23 cellular contexts compared by ENCODE assay signal in genomic region chrX:14712096-14712495, GRCh38.
DNase-seq lines count a peak whose midpoint lies in the region; ATAC-seq and TF ChIP-seq lines count a peak whose summit lies in the region.
"Had no signal": no experiment of that assay in that cellular context is flagged by ENCODE, and none has a peak within 500 bp of the region (broad histone marks: within the 10 kb centered on the region; RNA-seq: fewer than 3 reads in every experiment).

No MANE protein-coding gene starts in this region.

- TF ChIP-seq CTCF in A673 (conservative IDR thresholded peaks at IDR 0.05; ENCODE audit: low read depth, low read length), result 0 out of 2 replicates have a peak, but pooled peaks have one; percentile 14
- peak; percentile 8 to 42 (median 10); a peak in 1 of 6 replicates for TF ChIP-seq CTCF in HCT116 (IDR thresholded peaks at IDR 0.05 in 2 of 3, conservative IDR thresholded peaks at IDR 0.05 in 1 of 3; ENCODE audit: borderline replicate concordance in 1 of 3, insufficient read depth in 1 of 3, low read depth in 2 of 3, low read length in 2 of 3)
- TF ChIP-seq CTCF in endothelial cell (IDR thresholded peaks at IDR 0.05; ENCODE audit: unreplicated experiment), result no peak

- H2AFZ ChIP-seq in HCT116 (ENCODE audit: low read depth, low read length, poor library complexity, severe bottlenecking), result no peak overlapping the region

- H3K9ac ChIP-seq in HCT116 (ENCODE audit: low read length), result no peak overlapping the region

- TF ChIP-seq RAD21 in HCT116 (IDR thresholded peaks at IDR 0.05; ENCODE audit: low read depth), result peak; percentile 42

- ATAC-seq in HCT116 (no peak), HG02759 (IDR thresholded peaks at IDR 0.05; ENCODE audit: unreplicated experiment) (no peak)
- ATAC-seq: activated T-cell treated with anti-CD3 and anti-CD28 coated beads, Interleukin-2, amount 50 U/mL, for 4 hours; esophagus mucosa; left cardiac atrium; mucosa of descending colon had no signal

- H3K27ac ChIP-seq in A673 (ENCODE audit: low read depth, low read length, poor library complexity, severe bottlenecking), result no peak overlapping the region
- no peak overlapping the region for H3K27ac ChIP-seq in HCT116 (ENCODE audit: low read depth, low read length)
- H3K27ac ChIP-seq: prostate gland had no signal

- H3K36me3 ChIP-seq in A673 (ENCODE audit: insufficient read depth, low read length, poor library complexity, severe bottlenecking), result no peaks in the 10 kb centered on the region
- no peaks in the 10 kb centered on the region for H3K36me3 ChIP-seq in HCT116 (ENCODE audit: control insufficient read depth in 1 of 2, insufficient read depth in 2 of 2, low read length in 2 of 2)
- H3K36me3 ChIP-seq: prostate gland had no signal

- H3K4me1 ChIP-seq in A673 (ENCODE audit: insufficient read depth, low read length, poor library complexity, severe bottlenecking) (no peaks in the 10 kb centered on the region), HCT116 (ENCODE audit: control insufficient read depth in 1 of 2, insufficient read depth in 2 of 2, low read length in 2 of 2) (no peaks in the 10 kb centered on the region)
- H3K4me1 ChIP-seq: prostate gland had no signal

- no peaks in the 10 kb centered on the region for H4K20me1 ChIP-seq in HCT116 (ENCODE audit: insufficient read depth)

- no peak overlapping the region for H3K27ac Mint-ChIP-seq in endothelial cell (ENCODE audit: unreplicated experiment)
- H3K27ac Mint-ChIP-seq: activated naive CD4-positive, alpha-beta T cell treated with anti-CD3 and anti-CD28 coated beads for 36 hours had no signal

- H3K27me3 Mint-ChIP-seq in endothelial cell (ENCODE audit: unreplicated experiment), result no peaks in the 10 kb centered on the region
- H3K27me3 Mint-ChIP-seq: central memory CD8-positive, alpha-beta T cell had no signal

- H3K4me2 ChIP-seq in HCT116 (ENCODE audit: low read length), result no peak overlapping the region

- peak; percentile 10 for DNase-seq in A673 (ENCODE audit: low spot score)
- no peak for DNase-seq in HCT116 (ENCODE audit: low read depth, low spot score)
- peak; percentile 61 for DNase-seq in SK-MEL-5 (ENCODE audit: low read depth, low spot score)
- peak; percentile 2 for DNase-seq in endothelial cell (ENCODE audit: low spot score)
- DNase-seq in islet precursor cell, result no peak
- no peak for DNase-seq in mesenteric fat pad (ENCODE audit: low spot score)
- DNase-seq in NCI-H1694 (lab: John Stamatoyannopoulos, UW), result no peak
- DNase-seq: activated CD4-positive, alpha-beta T cell treated with anti-CD3 and anti-CD28 coated beads for 1 hour; activated naive CD4-positive, alpha-beta T cell treated with anti-CD3 and anti-CD28 coated beads for 36 hours; activated T-cell treated with anti-CD3 and anti-CD28 coated beads, Interleukin-2, amount 50 U/mL, for 4 hours; anterior cingulate cortex; C1 segment of cervical spinal cord; GDM1; left cardiac atrium; mucosa of descending colon; NCI-H1436 treated with DMSO at 0.1 percent for 48 hours; small intestine; stimulated activated naive CD4-positive, alpha-beta T cell treated with Interleukin-2 at 50 U/mL for 16 hours had no signal

- no peak for TF ChIP-seq POLR2A in HCT116 (IDR thresholded peaks at IDR 0.05; ENCODE audit: borderline replicate concordance, extremely low read depth, insufficient read depth, insufficient read length)

- H3K4me3 ChIP-seq in A673 (ENCODE audit: low read depth, low read length, poor library complexity, severe bottlenecking) (no peak overlapping the region), HCT116 (replicated peaks in 1 of 2; ENCODE audit: low read depth in 1 of 2, low read length in 2 of 2) (no peak overlapping the region)
- H3K4me3 ChIP-seq: mucosa of descending colon, prostate gland had no signal

- H3K27me3 ChIP-seq in A673 (replicated peaks; ENCODE audit: insufficient read depth, low read depth, low read length, poor library complexity) (no peaks in the 10 kb centered on the region), HCT116 (ENCODE audit: insufficient read depth, low read length) (no peaks in the 10 kb centered on the region)

- intact Hi-C loops in A673 (cut with micrococcal nuclease; ENCODE audit: unreplicated experiment) (no loop called here), HCT116 (cut with micrococcal nuclease) (loop anchor here (10.0 kb wide), 1 partner anchor 533 kb away; no protein-coding TSS in a partner anchor)

- H3K4me3 Mint-ChIP-seq in endothelial cell (ENCODE audit: unreplicated experiment), result no peak overlapping the region
- H3K4me3 Mint-ChIP-seq: activated naive CD4-positive, alpha-beta T cell treated with anti-CD3 and anti-CD28 coated beads for 36 hours; activated T-cell treated with anti-CD3 and anti-CD28 coated beads, Interleukin-2, amount 50 U/mL, for 4 hours; central memory CD8-positive, alpha-beta T cell; neural crest cell had no signal

- POLR2A ChIA-PET in A673 (lab: Charles Lee; ENCODE audit: low non-redundant PET) (no interaction called here), HCT116 (lab: Charles Lee) (no interaction called here)

- H3K4me1 Mint-ChIP-seq in endothelial cell (ENCODE audit: unreplicated experiment), result no peaks in the 10 kb centered on the region
- H3K4me1 Mint-ChIP-seq: central memory CD8-positive, alpha-beta T cell; neural crest cell had no signal

- H3K9me3 ChIP-seq in A673 (ENCODE audit: low read depth, low read length, poor library complexity, severe bottlenecking), result no peaks in the 10 kb centered on the region
- H3K9me3 ChIP-seq in HCT116 (ENCODE audit: control insufficient read depth in 1 of 2, insufficient read depth in 1 of 2, low read depth in 1 of 2, low read length in 2 of 2), result no peaks in the 10 kb centered on the region
- H3K9me3 ChIP-seq: mucosa of descending colon, prostate gland had no signal

- RAD21 ChIA-PET in HCT116 (lab: Charles Lee; ENCODE audit: low non-redundant PET in 1 of 2, low total read pairs in 2 of 2, uncharacterized antibody in 2 of 2, unreplicated experiment in 2 of 2), result no interaction called here

- no peaks in the 10 kb centered on the region for H3K9me2 ChIP-seq in HCT116 (ENCODE audit: insufficient read depth)

- CTCF ChIA-PET in A673 (lab: Charles Lee) (no interaction called here), HCT116 (lab: Charles Lee) (no interaction called here)

- in situ Hi-C loops in SK-MEL-5 (cut with HindIII; ENCODE audit: low pct_unique_long_range_greater_than_20kb, low sequenced_read_pairs), result no loop called here

- H3K36me3 Mint-ChIP-seq in endothelial cell (ENCODE audit: low read depth, unreplicated experiment), result no peaks in the 10 kb centered on the region

- H3K79me2 ChIP-seq in HCT116 (ENCODE audit: insufficient read depth, low read length), result no peaks in the 10 kb centered on the region

- no peaks in the 10 kb centered on the region for H3K9me3 Mint-ChIP-seq in endothelial cell (ENCODE audit: unreplicated experiment)
- H3K9me3 Mint-ChIP-seq: activated naive CD4-positive, alpha-beta T cell treated with anti-CD3 and anti-CD28 coated beads for 36 hours; activated T-cell treated with anti-CD3 and anti-CD28 coated beads, Interleukin-2, amount 50 U/mL, for 4 hours; central memory CD8-positive, alpha-beta T cell had no signal

- BruUV-seq in A673 (replicated peaks; lab: Mats Ljungman, UMichigan), result no TSS peak
- BruUV-seq in HCT116 (replicated peaks; lab: Mats Ljungman, UMichigan), result no TSS peak

TF ChIP-seq in HCT116, 20 proteins besides CTCF, POLR2A, EP300 and RAD21:
- TF ChIP-seq EZH2phosphoT487 (IDR thresholded peaks at IDR 0.05; ENCODE audit: borderline replicate concordance) (no peak), SP1 (IDR thresholded peaks at IDR 0.05; ENCODE audit: low read depth) (no peak), EGR1 (IDR thresholded peaks at IDR 0.05; ENCODE audit: low read depth) (no peak), YY1 (IDR thresholded peaks at IDR 0.05; ENCODE audit: extremely low read depth, insufficient replicate concordance, low read depth, low read length) (no peak), EZH2 (IDR thresholded peaks at IDR 0.05) (no peak), CEBPB (IDR thresholded peaks at IDR 0.05; ENCODE audit: low read depth) (no peak), POLR2AphosphoS5 (IDR thresholded peaks at IDR 0.05; ENCODE audit: low read depth, low read length) (no peak), FOSL1 (IDR thresholded peaks at IDR 0.05; ENCODE audit: low read depth) (no peak), SIN3A (IDR thresholded peaks at IDR 0.05; ENCODE audit: low read depth) (no peak)

Comparison
In these comparisons a context has a peak if more than half of its experiments do, and no peak if none do; other contexts are left out.
1. DNase-seq: peak in A673 (single experiment), SK-MEL-5 (single experiment) and endothelial cell (single experiment); none in HCT116 (single experiment), islet precursor cell (single experiment), mesenteric fat pad (single experiment) and NCI-H1694 (single experiment).